1 cellular context compared by ENCODE assay signal in genomic region chr11:86158716-86159669, GRCh38.
TF ChIP-seq lines count a peak whose summit lies in the region.

No MANE protein-coding gene starts in this region.

TF ChIP-seq in GM23338, 12 proteins besides CTCF, POLR2A, EP300 and RAD21 (continued from another document):
- TF ChIP-seq ZNF462 (CRISPR knock-in tag; IDR thresholded peaks at IDR 0.05): no peak
- no peak for TF ChIP-seq NANOG (IDR thresholded peaks at IDR 0.05; ENCODE audit: borderline replicate concordance)
- no peak for TF ChIP-seq STAT1 (IDR thresholded peaks at IDR 0.05; ENCODE audit: unreplicated experiment)
- no peak for TF ChIP-seq CREB1 (CRISPR knock-in tag; IDR thresholded peaks at IDR 0.05; ENCODE audit: low read depth)
- TF ChIP-seq EZH2phosphoT487 (IDR thresholded peaks at IDR 0.05; ENCODE audit: unreplicated experiment): no peak
- no peak for TF ChIP-seq ZNF331 (CRISPR knock-in tag; IDR thresholded peaks at IDR 0.05; ENCODE audit: low read depth)
- TF ChIP-seq ETS1 (IDR thresholded peaks at IDR 0.05): no peak
